In the genomic region with DNA sequence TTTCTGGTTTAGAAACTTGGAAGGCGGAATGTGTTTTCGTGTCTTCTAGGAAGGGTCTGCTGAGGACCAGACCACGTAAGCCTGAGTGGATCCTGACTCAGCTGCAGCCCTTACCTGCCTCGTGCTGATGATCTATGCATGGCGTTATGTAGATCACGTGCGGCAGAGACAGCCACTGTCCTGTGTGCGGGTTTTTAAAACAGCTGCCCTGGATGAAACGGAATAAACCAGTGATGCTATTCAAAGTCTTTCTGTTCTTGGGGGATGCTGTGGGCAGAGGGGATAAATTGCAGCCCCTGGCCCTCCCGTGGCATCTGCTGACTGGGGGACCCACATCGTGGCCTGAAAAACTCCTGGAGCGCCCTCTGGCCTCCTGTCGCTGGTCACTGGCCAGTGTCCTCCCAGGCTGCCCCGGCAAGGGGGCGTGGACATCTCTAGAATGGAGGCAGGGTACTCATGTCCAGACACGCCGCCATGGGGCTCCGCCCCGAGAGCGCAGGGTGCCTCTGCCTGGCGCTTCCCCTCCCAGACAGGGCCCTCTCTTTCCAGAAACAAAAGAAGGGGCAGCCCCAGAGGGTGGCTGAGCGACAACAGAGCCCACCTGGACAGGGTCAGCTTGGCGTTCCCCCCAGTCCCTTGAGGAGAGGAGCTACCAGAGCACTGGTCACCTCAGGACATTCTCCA, we compare ENCODE assay signal across 10 cellular contexts. TPM values are rescaled to one million over a fixed set of nuclear protein-coding genes. Genes with fewer than 3 reads are reported as not detected.
DNase-seq lines count a peak whose midpoint lies in the region; ATAC-seq and TF ChIP-seq lines count a peak whose summit lies in the region.
"Had no signal": no experiment of that assay in that cellular context is flagged by ENCODE, and none has a peak within 500 bp of the region (broad histone marks: within the 10 kb centered on the region; RNA-seq: fewer than 3 reads in every experiment).

No MANE protein-coding gene starts in this region.

- no peak for TF ChIP-seq CTCF in OCI-LY1 (IDR thresholded peaks at IDR 0.05; ENCODE audit: low read length)

- H3K27ac ChIP-seq in HUES48 (ENCODE audit: low read depth, low read length) (peak overlapping the region; percentile 12), OCI-LY1 (ENCODE audit: low read depth, low read length, poor library complexity, severe bottlenecking) (peak overlapping the region; percentile 73)

- H3K9me3 ChIP-seq in HUES48 (ENCODE audit: control insufficient read depth, insufficient read depth, low read length) (no peaks in the 10 kb centered on the region), OCI-LY1 (ENCODE audit: low read length) (no peaks in the 10 kb centered on the region)
- H3K9me3 ChIP-seq: HAP-1 had no signal

- H3K36me3 ChIP-seq in HUES48 (ENCODE audit: control insufficient read depth, insufficient read depth, low read length) = peaks cover 13% of the 10 kb centered on the region
- H3K36me3 ChIP-seq in OCI-LY1 (ENCODE audit: insufficient read depth, low read length) = peaks cover 34% of the 10 kb centered on the region

- no peaks in the 10 kb centered on the region for H3K9me2 ChIP-seq in OCI-LY1 (ENCODE audit: low read depth, low read length)

- no peaks in the 10 kb centered on the region for H3K27me3 ChIP-seq in HUES48 (ENCODE audit: control insufficient read depth, insufficient read depth, low read length)
- H3K27me3 ChIP-seq in OCI-LY1 (ENCODE audit: insufficient read depth, low read length) = no peaks in the 10 kb centered on the region

- H4K20me1 ChIP-seq in OCI-LY1 (ENCODE audit: insufficient read depth, low read length) = no peaks in the 10 kb centered on the region

- H3K4me3 ChIP-seq in HUES48 (ENCODE audit: low read depth, low read length) = no peak overlapping the region
- no peak overlapping the region for H3K4me3 ChIP-seq in OCI-LY1 (ENCODE audit: low read depth, low read length, poor library complexity, severe bottlenecking)
- H3K4me3 ChIP-seq: HAP-1 had no signal

- peak; percentile 67 for ATAC-seq in esophagus mucosa
- ATAC-seq in GM18502 (IDR thresholded peaks at IDR 0.05; ENCODE audit: poor library complexity, unreplicated experiment) = no peak

- no peaks in the 10 kb centered on the region; the same call in 1 of the 2 replicates for H3F3A ChIP-seq in OCI-LY1 (ENCODE audit: insufficient read depth, low read length)

- H3K4me1 ChIP-seq in HUES48 (ENCODE audit: control insufficient read depth, insufficient read depth, low read length) = no peaks in the 10 kb centered on the region
- peaks cover 33% of the 10 kb centered on the region for H3K4me1 ChIP-seq in OCI-LY1 (ENCODE audit: insufficient read depth, low read length, severe bottlenecking)
- H3K4me1 ChIP-seq: HAP-1 had no signal

- no peaks in the 10 kb centered on the region for H3K79me2 ChIP-seq in OCI-LY1 (ENCODE audit: insufficient read depth, low read length)

- peak; percentile 48 for DNase-seq in retina
- DNase-seq in KG1 (lab: John Stamatoyannopoulos, UW) = no peak
- DNase-seq in mesenteric fat pad (ENCODE audit: low spot score) = no peak
- DNase-seq: NCI-H1930, T-helper 2 cell had no signal

- no peak overlapping the region for H2AFZ ChIP-seq in OCI-LY1 (ENCODE audit: low read length)

- H3K9ac ChIP-seq in HUES48 (ENCODE audit: low read depth, low read length) (no peak overlapping the region), OCI-LY1 (ENCODE audit: low read length) (no peak overlapping the region; the same call in 1 of the 2 replicates)

- peak overlapping the region; percentile 19 for H3K4me2 ChIP-seq in OCI-LY1 (ENCODE audit: low read length)

RNA-seq across cellular contexts. Expression of gene ALKBH4, which starts 13.2 kb away (rescaled TPM):
- total RNA-seq in esophagus mucosa = 5.7 TPM
- 7.0 TPM for total RNA-seq in mesenteric fat pad

RNA-seq across cellular contexts. Expression of gene LRWD1, which starts 13.3 kb away (rescaled TPM):
- total RNA-seq in esophagus mucosa = 8.7 TPM
- 14.8 TPM for total RNA-seq in mesenteric fat pad

RNA-seq across cellular contexts. Expression of gene ORAI2, which starts 18.1 kb away (rescaled TPM):
- total RNA-seq in esophagus mucosa = 3.1 TPM
- total RNA-seq in mesenteric fat pad = 33.7 TPM

RNA-seq across cellular contexts. Expression of gene POLR2J, which starts 27.2 kb away (rescaled TPM):
- 38.5 TPM for total RNA-seq in esophagus mucosa
- total RNA-seq in mesenteric fat pad = 43.6 TPM

RNA-seq across cellular contexts. Expression of gene PRKRIP1, which starts 55.4 kb away (rescaled TPM):
- total RNA-seq in esophagus mucosa (9.6 TPM), mesenteric fat pad (19.3 TPM)
